Comparison of ENCODE assay signal across 20 cellular contexts in the genomic region with DNA sequence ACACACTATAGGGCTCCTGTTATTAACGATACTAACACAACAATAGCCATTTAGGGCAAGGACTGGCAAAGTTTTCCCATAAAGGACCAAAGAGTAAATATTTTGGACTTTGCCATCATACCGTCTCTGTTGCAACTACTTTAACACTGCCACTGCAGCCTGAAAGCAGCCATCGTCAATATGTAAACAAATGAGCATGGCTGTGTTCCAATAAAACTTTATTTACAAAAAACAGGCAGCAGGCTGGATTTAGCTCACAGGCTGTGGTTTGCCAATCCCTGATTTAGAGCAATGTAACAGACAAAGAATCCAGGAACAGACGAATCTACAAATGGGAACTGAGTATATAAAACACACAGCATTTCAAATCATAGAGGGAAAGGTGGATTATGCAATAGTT.
"Had no signal": no experiment of that assay in that cellular context is flagged by ENCODE, and none has a peak within 500 bp of the region (broad histone marks: within the 10 kb centered on the region; RNA-seq: fewer than 3 reads in every experiment).

No MANE protein-coding gene starts in this region.

- H3K27ac ChIP-seq: adrenal gland, esophagus muscularis mucosa, hepatocyte, tibial artery, WERI-Rb-1 had no signal

- H3K4me3 ChIP-seq: adrenal gland, esophagus muscularis mucosa, hepatocyte, tibial artery had no signal

- FAIRE-seq: bronchial epithelial cell had no signal

- DNase-seq: activated CD4-positive, alpha-beta T cell treated with anti-CD3 and anti-CD28 coated beads for 1 hour; activated CD8-positive, alpha-beta memory T cell treated with anti-CD3 and anti-CD28 coated beads for 24 hours; activated CD8-positive, alpha-beta memory T cell treated with anti-CD3 and anti-CD28 coated beads, Interleukin-2, amount 50 U/mL, for 48 hours; activated gamma-delta T cell; activated T-cell treated with anti-CD3 and anti-CD28 coated beads, Interleukin-2, amount 50 U/mL, for 48 hours; adrenal gland; effector CD4-positive, alpha-beta T cell; left cardiac atrium; midbrain; nephron progenitor cell; nucleus accumbens; stimulated activated CD4-positive, alpha-beta T cell treated with anti-CD3 and anti-CD28 coated beads, Interleukin-12 subunit alpha, Interleukin-12 subunit beta, amount 100 ng/mL, for 4 hours; stimulated activated CD4-positive, alpha-beta T cell treated with anti-CD3 and anti-CD28 coated beads, Interleukin-1b, Interleukin-23, amount 100 ng/mL, for 48 hours; stimulated activated naive CD8-positive, alpha-beta T cell treated with anti-CD3 and anti-CD28 coated beads, Interleukin-15, Interleukin-2, amounts not matched to agents 100 U/mL and 50 U/mL, for 24 hours; substantia nigra; tibial artery; WERI-Rb-1 had no signal

- ATAC-seq: left cardiac atrium; stimulated activated naive CD8-positive, alpha-beta T cell treated with anti-CD3 and anti-CD28 coated beads, Interleukin-15, Interleukin-2, amounts not matched to agents 100 U/mL and 50 U/mL, for 24 hours had no signal
